In genomic region chr18:3012920-3013810, GRCh38 we compare ENCODE assay signal across 8 cellular contexts. TPM values are rescaled to one million over a fixed set of nuclear protein-coding genes. Genes with fewer than 3 reads are reported as not detected.
A peak's percentile ranks its signal among the peaks of the same experiment; 100 is the strongest.
DNase-seq lines count a peak whose midpoint lies in the region; ATAC-seq and TF ChIP-seq lines count a peak whose summit lies in the region.

Gene LPIN2 (minus strand): TSS chr18:3013144. CDS start chr18:2960840, 52,304 bp downstream.

- peak within 1 kb of the TSS; percentile 96 for H3K4me3 ChIP-seq in suprapubic skin

- peaks cover 62% of the 10 kb centered on the region for H3K4me1 ChIP-seq in suprapubic skin

- H3K9me3 ChIP-seq in suprapubic skin = no peaks in the 10 kb centered on the region

- peak within 1 kb of the TSS; percentile 88 to 98 for H3K27ac Mint-ChIP-seq in activated naive CD4-positive, alpha-beta T cell treated with anti-CD3 and anti-CD28 coated beads, Interleukin-2, amount 50 U/mL, for 72 hours

- peak; percentile 89 for ATAC-seq in HG02642 (IDR thresholded peaks at IDR 0.05; ENCODE audit: poor library complexity, unreplicated experiment)
- peak; percentile 89 to 94 for ATAC-seq in activated naive CD4-positive, alpha-beta T cell treated with anti-CD3 and anti-CD28 coated beads, Interleukin-2, amount 50 U/mL, for 72 hours

- TF ChIP-seq POLR2A in suprapubic skin (IDR thresholded peaks at IDR 0.05) = peak in 1 of 2 donors; percentile 77

- no peak for TF ChIP-seq EP300 in suprapubic skin (IDR thresholded peaks at IDR 0.05)

- peak within 1 kb of the TSS; percentile 96 for H3K27ac ChIP-seq in suprapubic skin

- WGBS in suprapubic skin = under 1% methylated on average over 25 of the region's 93 CpGs

- no peak for TF ChIP-seq CTCF in GM10266 (IDR thresholded peaks at IDR 0.05; ENCODE audit: control insufficient read depth, insufficient read depth, low read depth, missing control alignments)
- TF ChIP-seq CTCF in suprapubic skin (IDR thresholded peaks at IDR 0.05) = no peak

- no peaks in the 10 kb centered on the region for H3K9me3 Mint-ChIP-seq in activated naive CD4-positive, alpha-beta T cell treated with anti-CD3 and anti-CD28 coated beads, Interleukin-2, amount 50 U/mL, for 72 hours

- no peaks in the 10 kb centered on the region for H3K27me3 ChIP-seq in suprapubic skin

- H3K36me3 Mint-ChIP-seq in activated naive CD4-positive, alpha-beta T cell treated with anti-CD3 and anti-CD28 coated beads, Interleukin-2, amount 50 U/mL, for 72 hours = peaks cover 24 to 38% of the 10 kb centered on the region in 2 donors

- no peaks in the 10 kb centered on the region for H3K36me3 ChIP-seq in suprapubic skin

- DNase-seq in GM10266 (ENCODE audit: extremely low spot score) = peak; percentile 98
- peak; percentile 82 for DNase-seq in NCI-H1105 (lab: John Stamatoyannopoulos, UW)
- DNase-seq in SKM-1 (lab: John Stamatoyannopoulos, UW; ENCODE audit: unreplicated experiment) = peak; percentile 87
- peak; percentile 98 for DNase-seq in activated naive CD4-positive, alpha-beta T cell treated with anti-CD3 and anti-CD28 coated beads, Interleukin-2, amount 50 U/mL, for 72 hours (ENCODE audit: low spot score in 2 of 2)
- peak; percentile 68 for DNase-seq in glomerular endothelial cell (ENCODE audit: extremely low read depth, low read depth, low spot score)
- peak; percentile 92 for DNase-seq in occipital lobe (lab: John Stamatoyannopoulos, UW)
- peak; percentile 99 for DNase-seq in suprapubic skin (ENCODE audit: low spot score in 2 of 2)

RNA-seq across cellular contexts. Expression of gene LPIN2, which starts in this region (rescaled TPM):
- 100 to 1,000 TPM in 1 of 2 donors, 10 to 100 TPM in 1; 66.0 to 113 TPM for total RNA-seq in activated naive CD4-positive, alpha-beta T cell treated with anti-CD3 and anti-CD28 coated beads, Interleukin-2, amount 50 U/mL, for 72 hours
- 19.3 and 25.5 TPM in 2 replicates for total RNA-seq in glomerular endothelial cell
- total RNA-seq in occipital lobe = 39.9 TPM
- total RNA-seq in suprapubic skin = 10 to 100 TPM in 1 of 4 donors, 1 to 10 TPM in 3; 7.2 to 11.2 (median 9.1) TPM

Comparison
In these comparisons a context has a peak if more than half of its experiments do, and no peak if none do; other contexts are left out.
1. Peak in every context shown above with its lines: DNase-seq, ATAC-seq, H3K4me3 ChIP-seq and H3K27ac ChIP-seq.